ENCODE assay signal across 2 cellular contexts in the genomic region with DNA sequence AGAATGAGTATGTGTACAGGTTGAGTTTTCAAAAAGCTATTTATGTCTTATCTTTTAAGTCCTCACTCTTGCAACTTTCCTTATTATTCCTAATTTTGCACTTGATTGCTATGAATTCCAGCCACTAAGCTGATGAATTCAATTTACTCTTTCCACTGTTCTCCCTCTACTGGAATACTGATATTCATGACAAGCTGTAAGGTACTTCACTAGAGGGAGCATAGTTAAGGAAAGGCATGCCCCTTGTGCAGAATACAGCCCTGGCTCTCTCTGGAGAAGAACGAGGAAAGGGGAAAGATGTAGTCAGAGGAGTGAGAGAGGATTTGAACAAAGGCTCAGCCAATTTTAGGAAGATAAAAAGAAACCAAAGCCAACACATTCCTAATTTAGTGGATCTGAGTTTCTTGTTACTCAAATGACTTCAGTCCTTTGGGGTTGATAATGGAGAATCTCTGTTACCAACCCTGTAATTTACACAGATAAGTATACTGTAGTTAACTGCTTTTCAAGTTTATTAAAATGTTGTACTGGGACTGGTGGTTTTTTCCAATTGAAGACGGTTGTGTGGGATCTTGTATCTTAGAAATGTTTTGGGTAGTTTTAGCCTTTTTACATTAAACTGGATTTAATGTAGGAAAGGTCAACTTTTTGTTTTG.
TF ChIP-seq lines count a peak whose summit lies in the region.

No MANE protein-coding gene starts in this region.

TF ChIP-seq in H1, 55 proteins besides CTCF, POLR2A, EP300 and RAD21:
- TF ChIP-seq SP2 (IDR thresholded peaks at IDR 0.05; ENCODE audit: low read length) (no peak), RNF2 (IDR thresholded peaks at IDR 0.05; ENCODE audit: borderline replicate concordance, low read depth, low read length, missing control alignments, poor library complexity, severe bottlenecking) (no peak), KDM1A (IDR thresholded peaks at IDR 0.05; ENCODE audit: borderline replicate concordance, low read length) (no peak), GTF2F1 (IDR thresholded peaks at IDR 0.05; ENCODE audit: borderline replicate concordance, low read depth, low read length) (no peak), MAFK (IDR thresholded peaks at IDR 0.05; ENCODE audit: low read depth, low read length) (no peak), HDAC2 (IDR thresholded peaks at IDR 0.05; ENCODE audit: borderline replicate concordance in 1 of 2, low read depth in 2 of 2, low read length in 2 of 2) (no peak), NRF1 (IDR thresholded peaks at IDR 0.05; ENCODE audit: low read depth, low read length) (no peak), TEAD4 (IDR thresholded peaks at IDR 0.05; ENCODE audit: low read depth, low read length) (no peak), KDM4A (IDR thresholded peaks at IDR 0.05; ENCODE audit: low read depth, low read length, severe bottlenecking) (no peak), CREB1 (IDR thresholded peaks at IDR 0.05) (no peak), SUZ12 (IDR thresholded peaks at IDR 0.05; ENCODE audit: low read length) (no peak), JUND (IDR thresholded peaks at IDR 0.05; ENCODE audit: low read length) (no peak)
TF ChIP-seq in H1: peak in this region for 0.

TF ChIP-seq in neural cell, 6 proteins besides CTCF, POLR2A, EP300 and RAD21:
- TF ChIP-seq TAF1 (IDR thresholded peaks at IDR 0.05; ENCODE audit: low read depth) (no peak), SMC3 (conservative IDR thresholded peaks at IDR 0.05; ENCODE audit: poor library complexity) (no peak), MXI1 (conservative IDR thresholded peaks at IDR 0.05; ENCODE audit: poor library complexity, severe bottlenecking) (no peak), EZH2 (IDR thresholded peaks at IDR 0.05; ENCODE audit: borderline replicate concordance, insufficient read depth, low read length, poor library complexity, severe bottlenecking) (no peak), POLR2AphosphoS5 (IDR thresholded peaks at IDR 0.05) (no peak)
- TF ChIP-seq, protein P1, sequence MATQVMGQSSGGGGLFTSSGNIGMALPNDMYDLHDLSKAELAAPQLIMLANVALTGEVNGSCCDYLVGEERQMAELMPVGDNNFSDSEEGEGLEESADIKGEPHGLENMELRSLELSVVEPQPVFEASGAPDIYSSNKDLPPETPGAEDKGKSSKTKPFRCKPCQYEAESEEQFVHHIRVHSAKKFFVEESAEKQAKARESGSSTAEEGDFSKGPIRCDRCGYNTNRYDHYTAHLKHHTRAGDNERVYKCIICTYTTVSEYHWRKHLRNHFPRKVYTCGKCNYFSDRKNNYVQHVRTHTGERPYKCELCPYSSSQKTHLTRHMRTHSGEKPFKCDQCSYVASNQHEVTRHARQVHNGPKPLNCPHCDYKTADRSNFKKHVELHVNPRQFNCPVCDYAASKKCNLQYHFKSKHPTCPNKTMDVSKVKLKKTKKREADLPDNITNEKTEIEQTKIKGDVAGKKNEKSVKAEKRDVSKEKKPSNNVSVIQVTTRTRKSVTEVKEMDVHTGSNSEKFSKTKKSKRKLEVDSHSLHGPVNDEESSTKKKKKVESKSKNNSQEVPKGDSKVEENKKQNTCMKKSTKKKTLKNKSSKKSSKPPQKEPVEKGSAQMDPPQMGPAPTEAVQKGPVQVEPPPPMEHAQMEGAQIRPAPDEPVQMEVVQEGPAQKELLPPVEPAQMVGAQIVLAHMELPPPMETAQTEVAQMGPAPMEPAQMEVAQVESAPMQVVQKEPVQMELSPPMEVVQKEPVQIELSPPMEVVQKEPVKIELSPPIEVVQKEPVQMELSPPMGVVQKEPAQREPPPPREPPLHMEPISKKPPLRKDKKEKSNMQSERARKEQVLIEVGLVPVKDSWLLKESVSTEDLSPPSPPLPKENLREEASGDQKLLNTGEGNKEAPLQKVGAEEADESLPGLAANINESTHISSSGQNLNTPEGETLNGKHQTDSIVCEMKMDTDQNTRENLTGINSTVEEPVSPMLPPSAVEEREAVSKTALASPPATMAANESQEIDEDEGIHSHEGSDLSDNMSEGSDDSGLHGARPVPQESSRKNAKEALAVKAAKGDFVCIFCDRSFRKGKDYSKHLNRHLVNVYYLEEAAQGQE (IDR thresholded peaks at IDR 0.05; ENCODE audit: borderline replicate concordance): no peak
